In genomic region chr6:136657629-136658028, GRCh38 we compare ENCODE assay signal across 2 cellular contexts.
TF ChIP-seq lines count a peak whose summit lies in the region.

No MANE protein-coding gene starts in this region.

TF ChIP-seq in HepG2, 621 proteins besides CTCF, POLR2A, EP300 and RAD21:
- TF ChIP-seq MNT (IDR thresholded peaks at IDR 0.05) (0 out of 2 replicates have a peak, but pooled peaks have one; percentile 26), CSRNP2 (CRISPR knock-in tag; conservative IDR thresholded peaks at IDR 0.05; ENCODE audit: low read depth) (no peak), SOX13 (IDR thresholded peaks at IDR 0.05) (no peak), SOX13 (CRISPR knock-in tag; conservative IDR thresholded peaks at IDR 0.05 in 1 of 2, IDR thresholded peaks at IDR 0.05 in 1 of 2) (0 out of 4 replicates have a peak, but pooled peaks of 1 of the 2 experiments have one; percentile 13), ATF4 (CRISPR knock-in tag; IDR thresholded peaks at IDR 0.05) (no peak), BRD4 (CRISPR knock-in tag; IDR thresholded peaks at IDR 0.05) (no peak), FOSL2 (CRISPR knock-in tag; IDR thresholded peaks at IDR 0.05) (peak; percentile 47), BHLHE40 (IDR thresholded peaks at IDR 0.05; ENCODE audit: low read length) (peak; percentile 78)

TF ChIP-seq in GM12878, 131 proteins besides CTCF, POLR2A, EP300 and RAD21:
- TF ChIP-seq ZNF274 (IDR thresholded peaks at IDR 0.05; ENCODE audit: insufficient read depth, insufficient read length) (no peak), POLR2AphosphoS5 (IDR thresholded peaks at IDR 0.05; ENCODE audit: low read length) (peak; percentile 23; the same call in 1 of the 2 replicates), POLR2AphosphoS2 (IDR thresholded peaks at IDR 0.05; ENCODE audit: low read depth, low read length) (0 out of 2 replicates have a peak, but pooled peaks have one; percentile 33), BHLHE40 (IDR thresholded peaks at IDR 0.05; ENCODE audit: borderline replicate concordance in 1 of 2, low read depth in 2 of 2, low read length in 1 of 2) (peak in 1 of 2 experiments; percentile 9; a peak in 1 of 4 replicates), CBX5 (IDR thresholded peaks at IDR 0.05; ENCODE audit: low read depth) (no peak)
